26 cellular contexts compared by ENCODE assay signal in genomic region chr18:36394486-36394885, GRCh38.
"Had no signal": no experiment of that assay in that cellular context is flagged by ENCODE, and none has a peak within 500 bp of the region (broad histone marks: within the 10 kb centered on the region; RNA-seq: fewer than 3 reads in every experiment).

No MANE protein-coding gene starts in this region.

- H3K4me3 Mint-ChIP-seq: activated CD4-positive, alpha-beta memory T cell treated with anti-CD3 and anti-CD28 coated beads for 36 hours; activated CD4-positive, alpha-beta T cell treated with anti-CD3 and anti-CD28 coated beads, Interleukin-2, amount 10 ng/mL, durations not matched to agents 24 days and 14 days; activated naive CD4-positive, alpha-beta T cell treated with anti-CD3 and anti-CD28 coated beads for 36 hours; activated naive CD8-positive, alpha-beta T cell treated with anti-CD3 and anti-CD28 coated beads for 36 hours; activated T-helper 1 cell treated with anti-CD3 and anti-CD28 coated beads, Interleukin-12 subunit alpha, Interleukin-12 subunit beta, Interleukin-2, Interleukin-4 antibody, amounts not matched to agents 30 ng/mL and 10 ng/mL and 1 ng/mL, durations not matched to agents 14 hours and 24 hours and 36 hours; brain; naive thymus-derived CD4-positive, alpha-beta T cell; stimulated activated naive B cell treated with anti-CD40 and anti-IgM and Interleukin-4, amounts not matched to agents 10 μg/mL and 1 μg/mL and 100 μg/mL, for 72 hours; T-helper 17 cell had no signal

- H3K9me3 Mint-ChIP-seq: activated CD4-positive, alpha-beta T cell treated with anti-CD3 and anti-CD28 coated beads, Interleukin-2, amount 10 ng/mL, durations not matched to agents 24 days and 14 days had no signal

- H3K9me3 ChIP-seq: ovary had no signal

- H3K4me3 ChIP-seq: ascending aorta, gastroesophageal sphincter, ovary, sigmoid colon, stomach, tibial artery had no signal

- DNase-seq: activated CD4-positive, alpha-beta memory T cell treated with anti-CD3 and anti-CD28 coated beads for 36 hours; activated CD4-positive, alpha-beta T cell treated with anti-CD3 and anti-CD28 coated beads, Interleukin-2, amount 10 ng/mL, durations not matched to agents 24 days and 14 days; activated CD4-positive, CD25-positive, alpha-beta regulatory T cell treated with anti-CD3 and anti-CD28 coated beads, Interleukin-2, amount 50 U/mL, for 72 hours; activated CD8-positive, alpha-beta memory T cell treated with anti-CD3 and anti-CD28 coated beads, Interleukin-2, amount 50 U/mL, for 4 hours; activated effector memory CD4-positive, alpha-beta T cell treated with anti-CD3 and anti-CD28 coated beads, Interleukin-2, amount 50 U/mL, for 16 hours; activated naive CD4-positive, alpha-beta T cell treated with anti-CD3 and anti-CD28 coated beads for 36 hours; activated naive CD8-positive, alpha-beta T cell treated with anti-CD3 and anti-CD28 coated beads for 36 hours; activated T-cell treated with anti-CD3 and anti-CD28 coated beads, Interleukin-2, amount 50 U/mL, for 1 hour; central memory CD4-positive, alpha-beta T cell; midbrain; naive thymus-derived CD4-positive, alpha-beta T cell; ovary; sigmoid colon; stimulated activated CD4-positive, alpha-beta T cell treated with anti-CD3 and anti-CD28 coated beads, Interleukin-15, amount 100 ng/mL, for 24 hours; stimulated activated CD4-positive, alpha-beta T cell treated with anti-CD3 and anti-CD28 coated beads, Interleukin-2, amount 100 ng/mL, for 24 hours; stimulated activated naive B cell treated with anti-CD40 and anti-IgM and Interleukin-4, amounts not matched to agents 10 μg/mL and 1 μg/mL and 100 μg/mL, for 72 hours; stomach; SW 1271; T-helper 17 cell; T1000; tibial artery had no signal

- H3K4me1 ChIP-seq: gastroesophageal sphincter, sigmoid colon, stomach had no signal

- H3K27ac ChIP-seq: gastroesophageal sphincter, ovary, sigmoid colon, stomach had no signal

- H3K27ac Mint-ChIP-seq: activated CD4-positive, alpha-beta memory T cell treated with anti-CD3 and anti-CD28 coated beads for 36 hours; activated CD4-positive, alpha-beta T cell treated with anti-CD3 and anti-CD28 coated beads, Interleukin-2, amount 10 ng/mL, durations not matched to agents 24 days and 14 days; activated naive CD4-positive, alpha-beta T cell treated with anti-CD3 and anti-CD28 coated beads for 36 hours; activated naive CD8-positive, alpha-beta T cell treated with anti-CD3 and anti-CD28 coated beads for 36 hours; activated T-helper 1 cell treated with anti-CD3 and anti-CD28 coated beads, Interleukin-12 subunit alpha, Interleukin-12 subunit beta, Interleukin-2, Interleukin-4 antibody, amounts not matched to agents 30 ng/mL and 10 ng/mL and 1 ng/mL, durations not matched to agents 14 hours and 24 hours and 36 hours; brain; naive thymus-derived CD4-positive, alpha-beta T cell; progenitor cell of endocrine pancreas; stimulated activated naive B cell treated with anti-CD40 and anti-IgM and Interleukin-4, amounts not matched to agents 10 μg/mL and 1 μg/mL and 100 μg/mL, for 72 hours; T-helper 17 cell had no signal

- ATAC-seq: gastroesophageal sphincter; naive thymus-derived CD4-positive, alpha-beta T cell; stimulated activated naive B cell treated with anti-CD40 and anti-IgM and Interleukin-4, amounts not matched to agents 10 μg/mL and 1 μg/mL and 100 μg/mL, for 72 hours; T-helper 17 cell had no signal

- H3K27me3 ChIP-seq: ascending aorta, gastroesophageal sphincter, ovary, sigmoid colon, stomach, tibial artery had no signal

- H3K4me1 Mint-ChIP-seq: activated CD4-positive, alpha-beta T cell treated with anti-CD3 and anti-CD28 coated beads, Interleukin-2, amount 10 ng/mL, durations not matched to agents 24 days and 14 days; activated naive CD8-positive, alpha-beta T cell treated with anti-CD3 and anti-CD28 coated beads for 36 hours; naive thymus-derived CD4-positive, alpha-beta T cell; stimulated activated naive B cell treated with anti-CD40 and anti-IgM and Interleukin-4, amounts not matched to agents 10 μg/mL and 1 μg/mL and 100 μg/mL, for 72 hours; T-helper 17 cell had no signal

- H3K36me3 Mint-ChIP-seq: activated CD4-positive, alpha-beta memory T cell treated with anti-CD3 and anti-CD28 coated beads for 36 hours; activated naive CD8-positive, alpha-beta T cell treated with anti-CD3 and anti-CD28 coated beads for 36 hours; naive thymus-derived CD4-positive, alpha-beta T cell; stimulated activated naive B cell treated with anti-CD40 and anti-IgM and Interleukin-4, amounts not matched to agents 10 μg/mL and 1 μg/mL and 100 μg/mL, for 72 hours had no signal

- H3K36me3 ChIP-seq: ascending aorta, gastroesophageal sphincter, ovary, sigmoid colon, stomach, tibial artery had no signal

- H3K27me3 Mint-ChIP-seq: activated CD4-positive, alpha-beta T cell treated with anti-CD3 and anti-CD28 coated beads, Interleukin-2, amount 10 ng/mL, durations not matched to agents 24 days and 14 days; brain; progenitor cell of endocrine pancreas had no signal
